1 cellular context compared by ENCODE assay signal in genomic region chr16:87812200-87812656, GRCh38.
TF ChIP-seq lines count a peak whose summit lies in the region.

No MANE protein-coding gene starts in this region.

TF ChIP-seq in HepG2, 621 proteins besides CTCF, POLR2A, EP300 and RAD21 (continued from another document and continues in another):
- TF ChIP-seq MNT (IDR thresholded peaks at IDR 0.05) (no peak), PHF21A (CRISPR knock-in tag; IDR thresholded peaks at IDR 0.05) (no peak), ARHGAP35 (CRISPR knock-in tag; IDR thresholded peaks at IDR 0.05; ENCODE audit: borderline replicate concordance) (no peak), ZNF44 (CRISPR knock-in tag; IDR thresholded peaks at IDR 0.05) (no peak), ZSCAN12 (CRISPR knock-in tag; IDR thresholded peaks at IDR 0.05) (no peak), FOXK2 (IDR thresholded peaks at IDR 0.05) (no peak), GPN1 (CRISPR knock-in tag; IDR thresholded peaks at IDR 0.05; ENCODE audit: borderline replicate concordance) (no peak), PITX1 (CRISPR knock-in tag; IDR thresholded peaks at IDR 0.05) (no peak; the same call in 1 of the 2 replicates), ZNF337 (CRISPR knock-in tag; IDR thresholded peaks at IDR 0.05; ENCODE audit: borderline replicate concordance, low read depth) (peak; percentile 39; the same call in 1 of the 2 replicates), NCOA2 (CRISPR knock-in tag; IDR thresholded peaks at IDR 0.05) (0 out of 2 replicates have a peak, but pooled peaks have one; percentile 8), DZIP1 (CRISPR knock-in tag; IDR thresholded peaks at IDR 0.05) (no peak), ARNTL (CRISPR knock-in tag; IDR thresholded peaks at IDR 0.05) (no peak), ZNF513 (CRISPR knock-in tag; conservative IDR thresholded peaks at IDR 0.05) (no peak), SKI (IDR thresholded peaks at IDR 0.05; ENCODE audit: partially characterized antibody) (no peak), ZNF18 (CRISPR knock-in tag; IDR thresholded peaks at IDR 0.05; ENCODE audit: insufficient replicate concordance) (no peak), ZNF318 (CRISPR knock-in tag; IDR thresholded peaks at IDR 0.05) (0 out of 2 replicates have a peak, but pooled peaks have one; percentile 2), TSC22D2 (CRISPR knock-in tag; IDR thresholded peaks at IDR 0.05; ENCODE audit: borderline replicate concordance) (no peak), SMAD3 (CRISPR knock-in tag; IDR thresholded peaks at IDR 0.05) (no peak), ZNF383 (CRISPR knock-in tag; IDR thresholded peaks at IDR 0.05; ENCODE audit: borderline replicate concordance) (no peak), TCF12 (IDR thresholded peaks at IDR 0.05) (no peak), TCF12 (CRISPR knock-in tag; IDR thresholded peaks at IDR 0.05) (no peak), NCOA5 (CRISPR knock-in tag; IDR thresholded peaks at IDR 0.05) (no peak), SRSF4 (IDR thresholded peaks at IDR 0.05; ENCODE audit: low read depth, low read length, poor library complexity, severe bottlenecking) (no peak), TOE1 (CRISPR knock-in tag; IDR thresholded peaks at IDR 0.05) (no peak)
- TF ChIP-seq, protein P1, sequence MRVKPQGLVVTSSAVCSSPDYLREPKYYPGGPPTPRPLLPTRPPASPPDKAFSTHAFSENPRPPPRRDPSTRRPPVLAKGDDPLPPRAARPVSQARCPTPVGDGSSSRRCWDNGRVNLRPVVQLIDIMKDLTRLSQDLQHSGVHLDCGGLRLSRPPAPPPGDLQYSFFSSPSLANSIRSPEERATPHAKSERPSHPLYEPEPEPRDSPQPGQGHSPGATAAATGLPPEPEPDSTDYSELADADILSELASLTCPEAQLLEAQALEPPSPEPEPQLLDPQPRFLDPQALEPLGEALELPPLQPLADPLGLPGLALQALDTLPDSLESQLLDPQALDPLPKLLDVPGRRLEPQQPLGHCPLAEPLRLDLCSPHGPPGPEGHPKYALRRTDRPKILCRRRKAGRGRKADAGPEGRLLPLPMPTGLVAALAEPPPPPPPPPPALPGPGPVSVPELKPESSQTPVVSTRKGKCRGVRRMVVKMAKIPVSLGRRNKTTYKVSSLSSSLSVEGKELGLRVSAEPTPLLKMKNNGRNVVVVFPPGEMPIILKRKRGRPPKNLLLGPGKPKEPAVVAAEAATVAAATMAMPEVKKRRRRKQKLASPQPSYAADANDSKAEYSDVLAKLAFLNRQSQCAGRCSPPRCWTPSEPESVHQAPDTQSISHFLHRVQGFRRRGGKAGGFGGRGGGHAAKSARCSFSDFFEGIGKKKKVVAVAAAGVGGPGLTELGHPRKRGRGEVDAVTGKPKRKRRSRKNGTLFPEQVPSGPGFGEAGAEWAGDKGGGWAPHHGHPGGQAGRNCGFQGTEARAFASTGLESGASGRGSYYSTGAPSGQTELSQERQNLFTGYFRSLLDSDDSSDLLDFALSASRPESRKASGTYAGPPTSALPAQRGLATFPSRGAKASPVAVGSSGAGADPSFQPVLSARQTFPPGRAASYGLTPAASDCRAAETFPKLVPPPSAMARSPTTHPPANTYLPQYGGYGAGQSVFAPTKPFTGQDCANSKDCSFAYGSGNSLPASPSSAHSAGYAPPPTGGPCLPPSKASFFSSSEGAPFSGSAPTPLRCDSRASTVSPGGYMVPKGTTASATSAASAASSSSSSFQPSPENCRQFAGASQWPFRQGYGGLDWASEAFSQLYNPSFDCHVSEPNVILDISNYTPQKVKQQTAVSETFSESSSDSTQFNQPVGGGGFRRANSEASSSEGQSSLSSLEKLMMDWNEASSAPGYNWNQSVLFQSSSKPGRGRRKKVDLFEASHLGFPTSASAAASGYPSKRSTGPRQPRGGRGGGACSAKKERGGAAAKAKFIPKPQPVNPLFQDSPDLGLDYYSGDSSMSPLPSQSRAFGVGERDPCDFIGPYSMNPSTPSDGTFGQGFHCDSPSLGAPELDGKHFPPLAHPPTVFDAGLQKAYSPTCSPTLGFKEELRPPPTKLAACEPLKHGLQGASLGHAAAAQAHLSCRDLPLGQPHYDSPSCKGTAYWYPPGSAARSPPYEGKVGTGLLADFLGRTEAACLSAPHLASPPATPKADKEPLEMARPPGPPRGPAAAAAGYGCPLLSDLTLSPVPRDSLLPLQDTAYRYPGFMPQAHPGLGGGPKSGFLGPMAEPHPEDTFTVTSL (CRISPR knock-in tag; IDR thresholded peaks at IDR 0.05; ENCODE audit: borderline replicate concordance) = no peak; the same call in 1 of the 2 replicates
- TF ChIP-seq, protein P2, sequence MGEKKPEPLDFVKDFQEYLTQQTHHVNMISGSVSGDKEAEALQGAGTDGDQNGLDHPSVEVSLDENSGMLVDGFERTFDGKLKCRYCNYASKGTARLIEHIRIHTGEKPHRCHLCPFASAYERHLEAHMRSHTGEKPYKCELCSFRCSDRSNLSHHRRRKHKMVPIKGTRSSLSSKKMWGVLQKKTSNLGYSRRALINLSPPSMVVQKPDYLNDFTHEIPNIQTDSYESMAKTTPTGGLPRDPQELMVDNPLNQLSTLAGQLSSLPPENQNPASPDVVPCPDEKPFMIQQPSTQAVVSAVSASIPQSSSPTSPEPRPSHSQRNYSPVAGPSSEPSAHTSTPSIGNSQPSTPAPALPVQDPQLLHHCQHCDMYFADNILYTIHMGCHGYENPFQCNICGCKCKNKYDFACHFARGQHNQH (CRISPR knock-in tag; IDR thresholded peaks at IDR 0.05) = peak; percentile 63; the same call in 1 of the 2 replicates
- TF ChIP-seq, protein P3, sequence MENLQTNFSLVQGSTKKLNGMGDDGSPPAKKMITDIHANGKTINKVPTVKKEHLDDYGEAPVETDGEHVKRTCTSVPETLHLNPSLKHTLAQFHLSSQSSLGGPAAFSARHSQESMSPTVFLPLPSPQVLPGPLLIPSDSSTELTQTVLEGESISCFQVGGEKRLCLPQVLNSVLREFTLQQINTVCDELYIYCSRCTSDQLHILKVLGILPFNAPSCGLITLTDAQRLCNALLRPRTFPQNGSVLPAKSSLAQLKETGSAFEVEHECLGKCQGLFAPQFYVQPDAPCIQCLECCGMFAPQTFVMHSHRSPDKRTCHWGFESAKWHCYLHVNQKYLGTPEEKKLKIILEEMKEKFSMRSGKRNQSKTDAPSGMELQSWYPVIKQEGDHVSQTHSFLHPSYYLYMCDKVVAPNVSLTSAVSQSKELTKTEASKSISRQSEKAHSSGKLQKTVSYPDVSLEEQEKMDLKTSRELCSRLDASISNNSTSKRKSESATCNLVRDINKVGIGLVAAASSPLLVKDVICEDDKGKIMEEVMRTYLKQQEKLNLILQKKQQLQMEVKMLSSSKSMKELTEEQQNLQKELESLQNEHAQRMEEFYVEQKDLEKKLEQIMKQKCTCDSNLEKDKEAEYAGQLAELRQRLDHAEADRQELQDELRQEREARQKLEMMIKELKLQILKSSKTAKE (CRISPR knock-in tag; IDR thresholded peaks at IDR 0.05; ENCODE audit: borderline replicate concordance) = no peak
